25 cellular contexts compared by ENCODE assay signal in the genomic region with DNA sequence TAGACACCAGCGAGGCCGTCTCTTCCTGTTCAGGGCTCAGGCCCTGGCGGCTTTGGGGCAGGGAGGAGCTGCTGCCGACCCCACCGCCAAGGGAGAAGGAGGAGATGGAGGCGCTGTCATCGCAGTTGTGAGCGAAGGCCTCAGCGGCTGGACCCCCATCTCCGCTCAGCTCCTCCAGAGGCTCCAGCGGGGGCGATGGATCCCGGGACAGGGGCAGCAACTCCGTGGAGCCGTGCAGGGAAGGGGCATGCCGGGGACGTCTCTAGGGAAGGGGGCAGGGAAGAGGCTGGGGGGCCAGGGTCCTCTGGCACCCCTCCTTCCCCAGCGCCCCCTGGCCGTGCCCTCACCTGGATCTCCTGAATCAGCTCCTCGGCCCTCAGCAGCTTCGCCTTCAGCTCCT. TPM values are rescaled to one million over a fixed set of nuclear protein-coding genes. Genes with fewer than 3 reads are reported as not detected.
DNase-seq lines count a peak whose midpoint lies in the region; ATAC-seq, FAIRE-seq and TF ChIP-seq lines count a peak whose summit lies in the region.
"Had no signal": no experiment of that assay in that cellular context is flagged by ENCODE, and none has a peak within 500 bp of the region (broad histone marks: within the 10 kb centered on the region; RNA-seq: fewer than 3 reads in every experiment).

No MANE protein-coding gene starts in this region.

- H3K9ac ChIP-seq in BLaER1 (peak overlapping the region; percentile 29; the same call in 1 of the 2 replicates), HepG2 (ENCODE audit: insufficient read depth, low read depth, low read length) (no peak overlapping the region)
- H3K9ac ChIP-seq: KMS-11 had no signal

- H3K79me2 ChIP-seq in OCI-LY7 (ENCODE audit: insufficient read depth, low read depth, low read length) (no peaks in the 10 kb centered on the region), HepG2 (ENCODE audit: insufficient read depth, low read length) (no peaks in the 10 kb centered on the region)

- POLR2A ChIA-PET in OCI-LY7 (lab: Charles Lee), result interaction anchor here (1.4 kb wide), 1 partner anchor 9 kb away, joined by 8 read pairs; no protein-coding TSS in a partner anchor
- POLR2A ChIA-PET in HepG2 (lab: Yijun Ruan, JAX), result interaction anchor here (1.0 to 1.2 kb wide), 3 partner anchors 9 to 11 kb away, joined by 3 read pairs; no protein-coding TSS in a partner anchor

- TF ChIP-seq CTCF in OCI-LY7 (conservative IDR thresholded peaks at IDR 0.05; ENCODE audit: low read length), result no peak
- no peak for TF ChIP-seq CTCF in HepG2 (CRISPR knock-in tag; IDR thresholded peaks at IDR 0.05)

- no peaks in the 10 kb centered on the region for H3K9me2 ChIP-seq in OCI-LY7 (ENCODE audit: insufficient read depth, low read length)

- WGBS in HepG2 (ENCODE audit: low lambda C conversion rate), result 93% methylated on average over 17 of the region's 21 CpGs

- ATAC-seq in HepG2 (no peak), GM21423 (IDR thresholded peaks at IDR 0.05; ENCODE audit: unreplicated experiment) (no peak), SK-N-SH treated with all-trans-retinoic acid at 6 μM for 48 hours (no peak), HG02571 (IDR thresholded peaks at IDR 0.05; ENCODE audit: unreplicated experiment) (no peak)
- ATAC-seq: GM23338 had no signal

- no peak for FAIRE-seq in HepG2 (lab: Jason Lieb, UNC)
- FAIRE-seq: D721Med had no signal

- H2AFZ ChIP-seq in OCI-LY7 (ENCODE audit: low read length), result no peak overlapping the region
- no peak overlapping the region for H2AFZ ChIP-seq in HepG2 (ENCODE audit: low read length)
- H2AFZ ChIP-seq: GM23338 had no signal

- H3K9me3 ChIP-seq in BLaER1 (no peaks in the 10 kb centered on the region), OCI-LY7 (ENCODE audit: low read length) (no peaks in the 10 kb centered on the region), HepG2 (ENCODE audit: low read length) (no peaks in the 10 kb centered on the region)

- H3K36me3 ChIP-seq in BLaER1 (peaks cover 98% of the 10 kb centered on the region), OCI-LY7 (ENCODE audit: insufficient read depth, low read length) (peaks cover 97% of the 10 kb centered on the region), HepG2 (replicated peaks in 1 of 2; ENCODE audit: control insufficient read depth in 1 of 2, insufficient read depth in 2 of 2, low read length in 2 of 2) (peaks cover 14 to 15% of the 10 kb centered on the region in 2 experiments; a peak in 4 of 5 replicates)

- H4K20me1 ChIP-seq in BLaER1 (no peaks in the 10 kb centered on the region), OCI-LY7 (ENCODE audit: insufficient read depth, low read length) (no peaks in the 10 kb centered on the region), HepG2 (ENCODE audit: insufficient read depth, low read length) (no peaks in the 10 kb centered on the region)

- H3K4me1 ChIP-seq in BLaER1, result peaks cover 44% of the 10 kb centered on the region
- peaks cover 28% of the 10 kb centered on the region for H3K4me1 ChIP-seq in OCI-LY7 (ENCODE audit: insufficient read depth, low read length, poor library complexity, severe bottlenecking)
- H3K4me1 ChIP-seq in HepG2 (ENCODE audit: insufficient read depth, low read length), result no peaks in the 10 kb centered on the region

- H3K27ac ChIP-seq in BLaER1, result peak overlapping the region; percentile 66
- peak overlapping the region; percentile 30 for H3K27ac ChIP-seq in OCI-LY7 (ENCODE audit: low read depth, low read length, poor library complexity, severe bottlenecking)
- no peak overlapping the region for H3K27ac ChIP-seq in HepG2 (ENCODE audit: extremely low read length, insufficient read depth, low read length)
- H3K27ac ChIP-seq: KMS-11 had no signal

- H3K4me3 ChIP-seq in BLaER1, result no peak overlapping the region
- no peak overlapping the region for H3K4me3 ChIP-seq in OCI-LY7 (ENCODE audit: low read depth, low read length, poor library complexity, severe bottlenecking)
- no peak overlapping the region for H3K4me3 ChIP-seq in HepG2 (replicated peaks in 1 of 3; ENCODE audit: insufficient read depth in 1 of 3, low read depth in 2 of 3, low read length in 3 of 3)
- H3K4me3 ChIP-seq: GM23338 had no signal

- in situ Hi-C loops in HepG2 (cut with HindIII; ENCODE audit: extremely low pct_ligation_motif_present, low pct_unique_long_range_greater_than_20kb), result no loop called here

- intact Hi-C loops in OCI-LY7 (cut with micrococcal nuclease; ENCODE audit: unreplicated experiment) (no loop called here), HepG2 (cut with micrococcal nuclease; ENCODE audit: unreplicated experiment) (no loop called here)

- CTCF ChIA-PET in OCI-LY7 (lab: Charles Lee; ENCODE audit: unreplicated experiment), result interaction anchor here (0.8 kb wide), 1 partner anchor 30 kb away, joined by 3 read pairs; no protein-coding TSS in a partner anchor
- CTCF ChIA-PET in HepG2 (lab: Yijun Ruan, JAX; ENCODE audit: low intra/inter-chr PET ratio, low total read pairs), result no interaction called here

- TF ChIP-seq RAD21 in HepG2 (CRISPR knock-in tag; IDR thresholded peaks at IDR 0.05), result no peak

- H3K27me3 ChIP-seq in BLaER1, result no peaks in the 10 kb centered on the region
- H3K27me3 ChIP-seq in HepG2 (ENCODE audit: control insufficient read depth in 1 of 2, insufficient read depth in 2 of 2, low read length in 2 of 2), result no peaks in the 10 kb centered on the region

- TF ChIP-seq EP300 in HepG2 (IDR thresholded peaks at IDR 0.05; ENCODE audit: low read depth in 2 of 2, low read length in 2 of 2), result no peak
- no peak for TF ChIP-seq EP300 in HepG2 (CRISPR knock-in tag; IDR thresholded peaks at IDR 0.05; ENCODE audit: borderline replicate concordance)

- no peak for TF ChIP-seq POLR2A in HepG2 (IDR thresholded peaks at IDR 0.05; ENCODE audit: insufficient read depth in 1 of 2, low read depth in 2 of 2, low read length in 2 of 2)

- DNase-seq in OCI-LY7 (ENCODE audit: low spot score) (no peak), HepG2 (ENCODE audit: low spot score) (no peak)
- DNase-seq: 8988T; ACHN; CD4-positive, CD25-positive, alpha-beta regulatory T cell; HCEC 1CT; IMR-90; NCI-H1048; NCI-H1694; NCI-H2029 treated with DMSO at 0.1 percent for 48 hours; NCI-H446 treated with DMSO at 0.1 percent for 48 hours; NCI-H526; NCI-H82; NK-92 treated with Interleukin-12 subunit alpha and Interleukin-12 subunit beta, amount 100 ng/mL, for 24 hours; RPMI8226 had no signal

- BruUV-seq in OCI-LY7 (replicated peaks; lab: Mats Ljungman, UMichigan) (no TSS peak), HepG2 (replicated peaks; lab: Mats Ljungman, UMichigan) (no TSS peak)

- H3K4me2 ChIP-seq in BLaER1, result no peak overlapping the region
- H3K4me2 ChIP-seq in OCI-LY7 (ENCODE audit: low read length), result no peak overlapping the region
- no peak overlapping the region for H3K4me2 ChIP-seq in HepG2 (ENCODE audit: low read depth, low read length)
- H3K4me2 ChIP-seq: GM23338, KMS-11 had no signal

RNA-seq across cellular contexts. Expression of a gene that starts 10.7 kb away (rescaled TPM):
- 84.8 and 118 TPM in 2 replicates for total RNA-seq in OCI-LY7 (2014; rRNA removed; shearing (Covaris generic))
- 84.2 and 87.2 TPM in 2 replicates for total RNA-seq in OCI-LY7 (2022)
- 16.1 and 18.4 TPM in 2 replicates for total RNA-seq in HepG2 (2016; rRNA removed; fragmentation: Illumina TruSeq; extraction: Trizol)
- total RNA-seq in HepG2 (2016; cell fraction: cytosol; rRNA removed; fragmentation: Illumina TruSeq; extraction: Trizol; ENCODE audit: low read depth), result 2.9 and 3.6 TPM in 2 replicates
- 13.9 and 19.6 TPM in 2 replicates for total RNA-seq in HepG2 (2016; cell fraction: insoluble cytoplasmic fraction; rRNA removed; fragmentation: Illumina TruSeq; extraction: Trizol)
- 7.5 and 8.4 TPM in 2 replicates for total RNA-seq in HepG2 (2016; cell fraction: membrane; rRNA removed; fragmentation: Illumina TruSeq; extraction: Trizol)
- total RNA-seq in HepG2 (2016; cell fraction: nucleus; rRNA removed; fragmentation: Illumina TruSeq; extraction: Trizol), result 10.2 and 11.4 TPM in 2 replicates
- polyA plus RNA-seq in HepG2 (2011; rRNA removed), result 10.8 and 12.4 TPM in 2 replicates
- polyA plus RNA-seq in HepG2 (2011; cell fraction: cytosol; rRNA removed), result 8.5 and 13.3 TPM in 2 replicates
- 28.2 and 32.3 TPM in 2 replicates for polyA plus RNA-seq in HepG2 (2011; cell fraction: nucleus; rRNA removed)
- polyA plus RNA-seq in HepG2 (2012), result 5.7 and 7.3 TPM in 2 replicates
- polyA plus RNA-seq in HepG2 (2016; cell fraction: cytosol; fragmentation: Illumina TruSeq; extraction: Trizol; ENCODE audit: low read depth), result 1.9 and 2.8 TPM in 2 replicates
- polyA plus RNA-seq in HepG2 (2016; cell fraction: insoluble cytoplasmic fraction; fragmentation: Illumina TruSeq; extraction: Trizol; ENCODE audit: low read depth), result 9.8 and 12.4 TPM in 2 replicates
- 4.5 and 4.9 TPM in 2 replicates for polyA plus RNA-seq in HepG2 (2016; cell fraction: membrane; fragmentation: Illumina TruSeq; extraction: Trizol; ENCODE audit: low read depth)
- polyA plus RNA-seq in HepG2 (2016; cell fraction: nucleus; fragmentation: Illumina TruSeq; extraction: Trizol; ENCODE audit: insufficient read depth, low read depth), result 17.2 and 17.9 TPM in 2 replicates
- polyA minus RNA-seq in HepG2 (2011; rRNA and poly(A)+ RNA removed; ENCODE audit: low replicate concordance), result 5.5 and 7.5 TPM in 2 replicates
- polyA minus RNA-seq in HepG2 (2011; cell fraction: cytosol; rRNA and poly(A)+ RNA removed), result 5.5 and 7.4 TPM in 2 replicates
- polyA minus RNA-seq in HepG2 (2011; cell fraction: nucleus; rRNA and poly(A)+ RNA removed), result 6.2 and 7.5 TPM in 2 replicates

RNA-seq across cellular contexts. Expression of a gene that starts 17.4 kb away (rescaled TPM):
- total RNA-seq in OCI-LY7 (2014; rRNA removed; shearing (Covaris generic)), result 139 and 141 TPM in 2 replicates
- total RNA-seq in OCI-LY7 (2022) (131 and 134 TPM in 2 replicates), HepG2 (2016; rRNA removed; fragmentation: Illumina TruSeq; extraction: Trizol) (0.48 and 0.55 TPM in 2 replicates)
- total RNA-seq in HepG2 (2016; cell fraction: cytosol; rRNA removed; fragmentation: Illumina TruSeq; extraction: Trizol; ENCODE audit: low read depth), result 0.26 TPM in 1 of 2 replicates, not detected in the other
- total RNA-seq in HepG2 (2016; cell fraction: insoluble cytoplasmic fraction; rRNA removed; fragmentation: Illumina TruSeq; extraction: Trizol), result 0.34 and 0.37 TPM in 2 replicates
- 0.24 TPM in 1 of 2 replicates, not detected in the other for total RNA-seq in HepG2 (2016; cell fraction: membrane; rRNA removed; fragmentation: Illumina TruSeq; extraction: Trizol)
- total RNA-seq in HepG2 (2016; cell fraction: nucleus; rRNA removed; fragmentation: Illumina TruSeq; extraction: Trizol), result not detected in 2 replicates
- 1.1 and 1.2 TPM in 2 replicates for polyA plus RNA-seq in HepG2 (2011; rRNA removed)
- polyA plus RNA-seq in HepG2 (2011; cell fraction: cytosol; rRNA removed), result 0.92 and 2.2 TPM in 2 replicates
- polyA plus RNA-seq in HepG2 (2011; cell fraction: nucleus; rRNA removed), result 2.1 and 2.5 TPM in 2 replicates
- 1.6 and 2.5 TPM in 2 replicates for polyA plus RNA-seq in HepG2 (2012)
- polyA plus RNA-seq in HepG2 (2016; cell fraction: cytosol; fragmentation: Illumina TruSeq; extraction: Trizol; ENCODE audit: low read depth), result 0.05 and 0.07 TPM in 2 replicates
- polyA plus RNA-seq in HepG2 (2016; cell fraction: insoluble cytoplasmic fraction; fragmentation: Illumina TruSeq; extraction: Trizol; ENCODE audit: low read depth), result 0.64 and 0.67 TPM in 2 replicates
- polyA plus RNA-seq in HepG2 (2016; cell fraction: membrane; fragmentation: Illumina TruSeq; extraction: Trizol; ENCODE audit: low read depth), result 0.10 TPM in 1 of 2 replicates, not detected in the other
- polyA plus RNA-seq in HepG2 (2016; cell fraction: nucleus; fragmentation: Illumina TruSeq; extraction: Trizol; ENCODE audit: insufficient read depth, low read depth), result 0.32 and 0.45 TPM in 2 replicates
- polyA minus RNA-seq in HepG2 (2011; rRNA and poly(A)+ RNA removed; ENCODE audit: low replicate concordance), result 0.07 and 1.0 TPM in 2 replicates
- polyA minus RNA-seq in HepG2 (2011; cell fraction: cytosol; rRNA and poly(A)+ RNA removed), result not detected in 2 replicates
- polyA minus RNA-seq in HepG2 (2011; cell fraction: nucleus; rRNA and poly(A)+ RNA removed), result 0.39 and 0.75 TPM in 2 replicates
- total RNA-seq: Daoy, IMR-90, SK-MEL-5 had no signal
- polyA plus RNA-seq: BJ, IMR-90 had no signal

RNA-seq across cellular contexts. Expression of a gene that starts 36.0 kb away (rescaled TPM):
- 1.0 and 5.0 TPM in 2 replicates for total RNA-seq in OCI-LY7 (2014; rRNA removed; shearing (Covaris generic))
- 4.4 and 5.0 TPM in 2 replicates for total RNA-seq in OCI-LY7 (2022)
- total RNA-seq in HepG2 (2016; rRNA removed; fragmentation: Illumina TruSeq; extraction: Trizol), result 0.70 and 3.2 TPM in 2 replicates
- total RNA-seq in HepG2 (2016; cell fraction: cytosol; rRNA removed; fragmentation: Illumina TruSeq; extraction: Trizol; ENCODE audit: low read depth), result 1.1 and 1.9 TPM in 2 replicates
- 0.30 and 2.0 TPM in 2 replicates for total RNA-seq in HepG2 (2016; cell fraction: insoluble cytoplasmic fraction; rRNA removed; fragmentation: Illumina TruSeq; extraction: Trizol)
- total RNA-seq in HepG2 (2016; cell fraction: membrane; rRNA removed; fragmentation: Illumina TruSeq; extraction: Trizol), result 0.65 and 1.3 TPM in 2 replicates
- 4.8 and 6.9 TPM in 2 replicates for total RNA-seq in HepG2 (2016; cell fraction: nucleus; rRNA removed; fragmentation: Illumina TruSeq; extraction: Trizol)
- polyA plus RNA-seq in HepG2 (2011; rRNA removed), result 12.5 and 16.4 TPM in 2 replicates
- polyA plus RNA-seq in HepG2 (2011; cell fraction: cytosol; rRNA removed), result 2.7 and 2.9 TPM in 2 replicates
- 149 and 332 TPM in 2 replicates for polyA plus RNA-seq in HepG2 (2011; cell fraction: nucleus; rRNA removed)
- polyA plus RNA-seq in HepG2 (2012), result 31.5 and 57.2 TPM in 2 replicates
- 0.51 TPM in 2 replicates for polyA plus RNA-seq in HepG2 (2016; cell fraction: cytosol; fragmentation: Illumina TruSeq; extraction: Trizol; ENCODE audit: low read depth)
- polyA plus RNA-seq in HepG2 (2016; cell fraction: insoluble cytoplasmic fraction; fragmentation: Illumina TruSeq; extraction: Trizol; ENCODE audit: low read depth), result 1.3 and 1.5 TPM in 2 replicates
- polyA plus RNA-seq in HepG2 (2016; cell fraction: membrane; fragmentation: Illumina TruSeq; extraction: Trizol; ENCODE audit: low read depth), result 0.87 and 1.9 TPM in 2 replicates
- 55.1 and 58.0 TPM in 2 replicates for polyA plus RNA-seq in HepG2 (2016; cell fraction: nucleus; fragmentation: Illumina TruSeq; extraction: Trizol; ENCODE audit: insufficient read depth, low read depth)
- polyA minus RNA-seq in HepG2 (2011; rRNA and poly(A)+ RNA removed; ENCODE audit: low replicate concordance), result 1.4 and 6.4 TPM in 2 replicates
- polyA minus RNA-seq in HepG2 (2011; cell fraction: cytosol; rRNA and poly(A)+ RNA removed), result 0.59 and 1.4 TPM in 2 replicates
- 26.7 and 30.8 TPM in 2 replicates for polyA minus RNA-seq in HepG2 (2011; cell fraction: nucleus; rRNA and poly(A)+ RNA removed)
- total RNA-seq: Daoy, SK-MEL-5 had no signal
- polyA plus RNA-seq: CD4-positive, CD25-positive, alpha-beta regulatory T cell had no signal

RNA-seq across cellular contexts. Expression of a gene that starts 36.4 kb away (rescaled TPM):
- total RNA-seq in OCI-LY7 (2014; rRNA removed; shearing (Covaris generic)), result 68.8 and 73.0 TPM in 2 replicates
- total RNA-seq in OCI-LY7 (2022) (104 and 114 TPM in 2 replicates), HepG2 (2016; rRNA removed; fragmentation: Illumina TruSeq; extraction: Trizol) (18.2 and 32.1 TPM in 2 replicates)
- total RNA-seq in HepG2 (2016; cell fraction: cytosol; rRNA removed; fragmentation: Illumina TruSeq; extraction: Trizol; ENCODE audit: low read depth), result 8.8 and 9.0 TPM in 2 replicates
- total RNA-seq in HepG2 (2016; cell fraction: insoluble cytoplasmic fraction; rRNA removed; fragmentation: Illumina TruSeq; extraction: Trizol), result 16.5 and 31.5 TPM in 2 replicates
- 13.0 and 14.4 TPM in 2 replicates for total RNA-seq in HepG2 (2016; cell fraction: membrane; rRNA removed; fragmentation: Illumina TruSeq; extraction: Trizol)
- 39.2 and 44.2 TPM in 2 replicates for total RNA-seq in HepG2 (2016; cell fraction: nucleus; rRNA removed; fragmentation: Illumina TruSeq; extraction: Trizol)
- 46.6 and 48.5 TPM in 2 replicates for polyA plus RNA-seq in HepG2 (2011; rRNA removed)
- 17.8 and 17.9 TPM in 2 replicates for polyA plus RNA-seq in HepG2 (2011; cell fraction: cytosol; rRNA removed)
- 95.6 and 102 TPM in 2 replicates for polyA plus RNA-seq in HepG2 (2011; cell fraction: nucleus; rRNA removed)
- 21.4 and 26.1 TPM in 2 replicates for polyA plus RNA-seq in HepG2 (2012)
- 2.0 and 2.2 TPM in 2 replicates for polyA plus RNA-seq in HepG2 (2016; cell fraction: cytosol; fragmentation: Illumina TruSeq; extraction: Trizol; ENCODE audit: low read depth)
- 17.1 and 18.6 TPM in 2 replicates for polyA plus RNA-seq in HepG2 (2016; cell fraction: insoluble cytoplasmic fraction; fragmentation: Illumina TruSeq; extraction: Trizol; ENCODE audit: low read depth)
- 5.0 and 5.5 TPM in 2 replicates for polyA plus RNA-seq in HepG2 (2016; cell fraction: membrane; fragmentation: Illumina TruSeq; extraction: Trizol; ENCODE audit: low read depth)
- 172 and 177 TPM in 2 replicates for polyA plus RNA-seq in HepG2 (2016; cell fraction: nucleus; fragmentation: Illumina TruSeq; extraction: Trizol; ENCODE audit: insufficient read depth, low read depth)
- polyA minus RNA-seq in HepG2 (2011; rRNA and poly(A)+ RNA removed; ENCODE audit: low replicate concordance), result 44.3 and 90.2 TPM in 2 replicates
- polyA minus RNA-seq in HepG2 (2011; cell fraction: cytosol; rRNA and poly(A)+ RNA removed), result 8.3 and 8.6 TPM in 2 replicates
- polyA minus RNA-seq in HepG2 (2011; cell fraction: nucleus; rRNA and poly(A)+ RNA removed), result 49.6 and 61.2 TPM in 2 replicates

RNA-seq across cellular contexts. Expression of a gene that starts 50.7 kb away (rescaled TPM):
- total RNA-seq in OCI-LY7 (2014; rRNA removed; shearing (Covaris generic)), result 29.8 and 59.8 TPM in 2 replicates
- total RNA-seq in OCI-LY7 (2022) (76.5 and 92.9 TPM in 2 replicates), HepG2 (2016; rRNA removed; fragmentation: Illumina TruSeq; extraction: Trizol) (15.6 and 23.3 TPM in 2 replicates)
- 22.5 and 27.1 TPM in 2 replicates for total RNA-seq in HepG2 (2016; cell fraction: cytosol; rRNA removed; fragmentation: Illumina TruSeq; extraction: Trizol; ENCODE audit: low read depth)
- total RNA-seq in HepG2 (2016; cell fraction: insoluble cytoplasmic fraction; rRNA removed; fragmentation: Illumina TruSeq; extraction: Trizol), result 13.4 and 24.5 TPM in 2 replicates
- total RNA-seq in HepG2 (2016; cell fraction: membrane; rRNA removed; fragmentation: Illumina TruSeq; extraction: Trizol), result 16.3 and 21.4 TPM in 2 replicates
- total RNA-seq in HepG2 (2016; cell fraction: nucleus; rRNA removed; fragmentation: Illumina TruSeq; extraction: Trizol), result 30.1 and 30.6 TPM in 2 replicates
- polyA plus RNA-seq in HepG2 (2011; rRNA removed), result 30.8 and 40.2 TPM in 2 replicates
- 15.2 and 19.8 TPM in 2 replicates for polyA plus RNA-seq in HepG2 (2011; cell fraction: cytosol; rRNA removed)
- 198 and 224 TPM in 2 replicates for polyA plus RNA-seq in HepG2 (2011; cell fraction: nucleus; rRNA removed)
- 35.0 and 37.6 TPM in 2 replicates for polyA plus RNA-seq in HepG2 (2012)
- polyA plus RNA-seq in HepG2 (2016; cell fraction: cytosol; fragmentation: Illumina TruSeq; extraction: Trizol; ENCODE audit: low read depth), result 4.3 and 6.0 TPM in 2 replicates
- 18.0 and 21.1 TPM in 2 replicates for polyA plus RNA-seq in HepG2 (2016; cell fraction: insoluble cytoplasmic fraction; fragmentation: Illumina TruSeq; extraction: Trizol; ENCODE audit: low read depth)
- 12.3 and 13.6 TPM in 2 replicates for polyA plus RNA-seq in HepG2 (2016; cell fraction: membrane; fragmentation: Illumina TruSeq; extraction: Trizol; ENCODE audit: low read depth)
- 82.4 and 89.4 TPM in 2 replicates for polyA plus RNA-seq in HepG2 (2016; cell fraction: nucleus; fragmentation: Illumina TruSeq; extraction: Trizol; ENCODE audit: insufficient read depth, low read depth)
- 44.5 and 55.4 TPM in 2 replicates for polyA minus RNA-seq in HepG2 (2011; rRNA and poly(A)+ RNA removed; ENCODE audit: low replicate concordance)
- 10.5 and 11.6 TPM in 2 replicates for polyA minus RNA-seq in HepG2 (2011; cell fraction: cytosol; rRNA and poly(A)+ RNA removed)
- polyA minus RNA-seq in HepG2 (2011; cell fraction: nucleus; rRNA and poly(A)+ RNA removed), result 36.8 and 48.6 TPM in 2 replicates

Comparison
In these comparisons a context has a peak if more than half of its experiments do, and no peak if none do; other contexts are left out.
1. RNA of a gene that starts 17.4 kb away (total RNA-seq): 131 to 141 TPM in OCI-LY7; 0.24 to 0.55 TPM in HepG2; every median in the first group is over 10 times any median in the second.